Comparison of ENCODE assay signal across 13 cellular contexts in genomic region chr1:119298687-119299086, GRCh38.
A peak's percentile ranks its signal among the peaks of the same experiment; 100 is the strongest.
DNase-seq lines count a peak whose midpoint lies in the region; ATAC-seq, FAIRE-seq and TF ChIP-seq lines count a peak whose summit lies in the region.
"Had no signal": no experiment of that assay in that cellular context is flagged by ENCODE, and none has a peak within 500 bp of the region (broad histone marks: within the 10 kb centered on the region; RNA-seq: fewer than 3 reads in every experiment).

No MANE protein-coding gene starts in this region.

- no peak overlapping the region for H3K4me2 ChIP-seq in HepG2 (ENCODE audit: low read depth, low read length)
- H3K4me2 ChIP-seq: hepatocyte had no signal

- TF ChIP-seq CTCF in HepG2 (CRISPR knock-in tag; IDR thresholded peaks at IDR 0.05) = no peak
- no peak for TF ChIP-seq CTCF in right lobe of liver (IDR thresholded peaks at IDR 0.05)
- TF ChIP-seq CTCF in cardiac fibroblast (IDR thresholded peaks at IDR 0.05; ENCODE audit: low read depth, low read length) = no peak
- TF ChIP-seq CTCF in GM20000 (IDR thresholded peaks at IDR 0.05; ENCODE audit: extremely low read depth, missing control alignments) = no peak

- H3K4me3 ChIP-seq in HepG2 (replicated peaks in 1 of 3; ENCODE audit: insufficient read depth in 1 of 3, low read depth in 2 of 3, low read length in 3 of 3) (no peak overlapping the region), right lobe of liver (no peak overlapping the region), cardiac fibroblast (replicated peaks in 1 of 2; ENCODE audit: low read depth in 2 of 2, low read length in 2 of 2) (no peak overlapping the region)
- H3K4me3 ChIP-seq: hepatocyte had no signal

- no peak for FAIRE-seq in HepG2 (lab: Jason Lieb, UNC)

- H3K27me3 ChIP-seq in HepG2 (ENCODE audit: control insufficient read depth in 1 of 2, insufficient read depth in 2 of 2, low read length in 2 of 2) = no peaks in the 10 kb centered on the region
- no peaks in the 10 kb centered on the region for H3K27me3 ChIP-seq in right lobe of liver
- H3K27me3 ChIP-seq: hepatocyte had no signal

- H3K4me1 ChIP-seq in HepG2 (ENCODE audit: insufficient read depth, low read length) = peaks cover 24% of the 10 kb centered on the region
- peaks cover 0 to under 1% (median 0%) of the 10 kb centered on the region in 4 donors for H3K4me1 ChIP-seq in right lobe of liver
- H3K4me1 ChIP-seq: parathyroid adenoma had no signal

- no peaks in the 10 kb centered on the region for H4K20me1 ChIP-seq in HepG2 (ENCODE audit: insufficient read depth, low read length)

- peak; percentile 58 for DNase-seq in HepG2 (ENCODE audit: low spot score)
- no peak for DNase-seq in right lobe of liver
- DNase-seq in NCI-H2081 treated with DMSO at 0.1 percent for 48 hours (lab: John Stamatoyannopoulos, UW) = peak; percentile 38
- peak; percentile 57 to 66 for DNase-seq in cardiac fibroblast (ENCODE audit: low read depth in 2 of 2)
- DNase-seq in smooth muscle cell of the brain vasculature (ENCODE audit: low read depth, low spot score) = peak; percentile 59
- DNase-seq in NOMO-1 treated with DMSO at 0.1 percent for 48 hours (lab: John Stamatoyannopoulos, UW; ENCODE audit: unreplicated experiment) = no peak
- DNase-seq in GM20000 (ENCODE audit: low spot score) = no peak
- DNase-seq: activated naive CD8-positive, alpha-beta T cell treated with anti-CD3 and anti-CD28 coated beads, Interleukin-2, amount 10 ng/mL, durations not matched to agents 7 days and 5 days; NCI-H146 had no signal

- POLR2A ChIA-PET in HepG2 (lab: Yijun Ruan, JAX) = no interaction called here

- H3K27ac ChIP-seq in HepG2 (ENCODE audit: extremely low read length, insufficient read depth, low read length) = no peak overlapping the region
- H3K27ac ChIP-seq in right lobe of liver = no peak overlapping the region
- H3K27ac ChIP-seq: hepatocyte, parathyroid adenoma had no signal

- H3K9me3 ChIP-seq in HepG2 (ENCODE audit: low read length) (no peaks in the 10 kb centered on the region), right lobe of liver (no peaks in the 10 kb centered on the region)

- CTCF ChIA-PET in HepG2 (lab: Yijun Ruan, JAX; ENCODE audit: low intra/inter-chr PET ratio, low total read pairs) = no interaction called here

- no peak for ATAC-seq in HepG2
- ATAC-seq in right lobe of liver = no peak
- ATAC-seq in GM19395 (IDR thresholded peaks at IDR 0.05; ENCODE audit: unreplicated experiment) = no peak
- ATAC-seq: Panc1 had no signal

- no peak overlapping the region for H2AFZ ChIP-seq in HepG2 (ENCODE audit: low read length)
- H2AFZ ChIP-seq: hepatocyte, parathyroid adenoma had no signal

- no peaks in the 10 kb centered on the region for H3K79me2 ChIP-seq in HepG2 (ENCODE audit: insufficient read depth, low read length)
- H3K79me2 ChIP-seq: hepatocyte, parathyroid adenoma had no signal

- intact Hi-C loops in HepG2 (cut with micrococcal nuclease; ENCODE audit: unreplicated experiment) = no loop called here
- intact Hi-C loops in right lobe of liver (cut with DNase I) = no loop called here

- no peak for TF ChIP-seq EP300 in HepG2 (IDR thresholded peaks at IDR 0.05; ENCODE audit: low read depth in 2 of 2, low read length in 2 of 2)
- TF ChIP-seq EP300 in HepG2 (CRISPR knock-in tag; IDR thresholded peaks at IDR 0.05; ENCODE audit: borderline replicate concordance) = no peak

- BruUV-seq in HepG2 (replicated peaks; lab: Mats Ljungman, UMichigan) = no TSS peak

- no peak overlapping the region for H3K9ac ChIP-seq in HepG2 (ENCODE audit: insufficient read depth, low read depth, low read length)
- H3K9ac ChIP-seq: parathyroid adenoma had no signal

- no peak for TF ChIP-seq RAD21 in HepG2 (CRISPR knock-in tag; IDR thresholded peaks at IDR 0.05)

- TF ChIP-seq POLR2A in HepG2 (IDR thresholded peaks at IDR 0.05; ENCODE audit: insufficient read depth in 1 of 2, low read depth in 2 of 2, low read length in 2 of 2) = no peak
- no peak for TF ChIP-seq POLR2A in right lobe of liver (IDR thresholded peaks at IDR 0.05)

- no peaks in the 10 kb centered on the region for H3K36me3 ChIP-seq in HepG2 (replicated peaks in 1 of 2; ENCODE audit: control insufficient read depth in 1 of 2, insufficient read depth in 2 of 2, low read length in 2 of 2)
- no peaks in the 10 kb centered on the region for H3K36me3 ChIP-seq in right lobe of liver

- in situ Hi-C loops in HepG2 (cut with HindIII; ENCODE audit: extremely low pct_ligation_motif_present, low pct_unique_long_range_greater_than_20kb) = no loop called here

TF ChIP-seq in HepG2, 621 proteins besides CTCF, POLR2A, EP300 and RAD21:
- TF ChIP-seq ZNF703 (CRISPR knock-in tag; IDR thresholded peaks at IDR 0.05; ENCODE audit: borderline replicate concordance) (no peak), ZFP41 (CRISPR knock-in tag; IDR thresholded peaks at IDR 0.05; ENCODE audit: borderline replicate concordance) (no peak), ZNF34 (CRISPR knock-in tag; IDR thresholded peaks at IDR 0.05; ENCODE audit: borderline replicate concordance) (no peak), ZSCAN25 (CRISPR knock-in tag; IDR thresholded peaks at IDR 0.05) (no peak), ZNF644 (CRISPR knock-in tag; IDR thresholded peaks at IDR 0.05; ENCODE audit: low read depth) (no peak), ZNF296 (CRISPR knock-in tag; conservative IDR thresholded peaks at IDR 0.05) (no peak)

Comparison
In these comparisons a context has a peak if more than half of its experiments do, and no peak if none do; other contexts are left out.
1. DNase-seq: peak in HepG2 (single experiment), NCI-H2081 treated with DMSO at 0.1 percent for 48 hours (single experiment), cardiac fibroblast (2 of 2) and smooth muscle cell of the brain vasculature (single experiment); none in right lobe of liver (0 of 3), NOMO-1 treated with DMSO at 0.1 percent for 48 hours (single experiment) and GM20000 (single experiment).